In the genomic region with DNA sequence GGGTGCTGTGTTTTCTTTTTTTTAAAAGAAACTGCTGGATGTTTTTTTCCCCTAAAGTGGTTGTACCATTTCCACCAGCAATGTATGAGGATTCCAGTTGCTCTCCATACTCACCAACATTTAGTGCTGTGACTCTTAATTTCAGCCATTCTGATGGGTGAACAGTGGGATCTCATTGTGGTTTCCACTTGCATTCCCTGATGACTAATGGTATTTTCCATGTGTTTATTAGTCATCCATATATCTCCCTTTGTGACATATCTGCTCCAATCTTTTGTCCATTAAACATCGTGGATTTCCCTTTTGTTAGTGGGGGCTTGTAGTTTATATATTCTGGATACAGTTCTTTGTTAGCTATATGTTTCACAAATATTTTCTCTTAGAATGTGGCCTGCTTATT, we compare ENCODE assay signal across 17 cellular contexts.
A peak's percentile ranks its signal among the peaks of the same experiment; 100 is the strongest.
DNase-seq lines count a peak whose midpoint lies in the region; ATAC-seq and TF ChIP-seq lines count a peak whose summit lies in the region.
"Had no signal": no experiment of that assay in that cellular context is flagged by ENCODE, and none has a peak within 500 bp of the region (broad histone marks: within the 10 kb centered on the region; RNA-seq: fewer than 3 reads in every experiment).

No MANE protein-coding gene starts in this region.

- H3K79me2 ChIP-seq in OCI-LY7 (ENCODE audit: insufficient read depth, low read depth, low read length) = no peaks in the 10 kb centered on the region

- in situ Hi-C loops in ACHN (cut with HindIII; ENCODE audit: low pct_ligation_motif_present, low pct_unique_long_range_greater_than_20kb, low sequenced_read_pairs) (no loop called here), astrocyte of the cerebellum (cut with HindIII; ENCODE audit: low sequenced_read_pairs) (no loop called here)

- no peak overlapping the region for H3K27ac Mint-ChIP-seq in effector memory CD8-positive, alpha-beta T cell
- H3K27ac Mint-ChIP-seq: activated CD8-positive, alpha-beta memory T cell treated with anti-CD3 and anti-CD28 coated beads, Interleukin-2, amount 10 ng/mL, durations not matched to agents 7 days and 5 days; activated naive CD4-positive, alpha-beta T cell treated with anti-CD3 and anti-CD28 coated beads, Interleukin-2, amount 10 ng/mL, durations not matched to agents 7 days and 5 days; mesothelial cell of epicardium had no signal

- H3K9me3 ChIP-seq in OCI-LY7 (ENCODE audit: low read length) = no peaks in the 10 kb centered on the region; the same call in 1 of the 2 replicates
- H3K9me3 ChIP-seq: pancreas had no signal

- H3K36me3 Mint-ChIP-seq in effector memory CD8-positive, alpha-beta T cell (ENCODE audit: insufficient read depth) = peaks cover under 1% of the 10 kb centered on the region
- H3K36me3 Mint-ChIP-seq: activated CD8-positive, alpha-beta memory T cell treated with anti-CD3 and anti-CD28 coated beads, Interleukin-2, amount 10 ng/mL, durations not matched to agents 7 days and 5 days; activated naive CD4-positive, alpha-beta T cell treated with anti-CD3 and anti-CD28 coated beads, Interleukin-2, amount 10 ng/mL, durations not matched to agents 7 days and 5 days; mesothelial cell of epicardium had no signal

- H3K36me3 ChIP-seq in OCI-LY7 (ENCODE audit: insufficient read depth, low read length) = no peaks in the 10 kb centered on the region
- H3K36me3 ChIP-seq: pancreas had no signal

- intact Hi-C loops in OCI-LY7 (cut with micrococcal nuclease; ENCODE audit: unreplicated experiment) = no loop called here

- no peak overlapping the region for H2AFZ ChIP-seq in OCI-LY7 (ENCODE audit: low read length)

- BruUV-seq in OCI-LY7 (replicated peaks; lab: Mats Ljungman, UMichigan) = no TSS peak

- H3K4me3 Mint-ChIP-seq in effector memory CD8-positive, alpha-beta T cell = no peak overlapping the region
- H3K4me3 Mint-ChIP-seq: activated CD8-positive, alpha-beta memory T cell treated with anti-CD3 and anti-CD28 coated beads, Interleukin-2, amount 10 ng/mL, durations not matched to agents 7 days and 5 days; activated naive CD4-positive, alpha-beta T cell treated with anti-CD3 and anti-CD28 coated beads, Interleukin-2, amount 10 ng/mL, durations not matched to agents 7 days and 5 days; mesothelial cell of epicardium had no signal

- no peaks in the 10 kb centered on the region for H4K20me1 ChIP-seq in OCI-LY7 (ENCODE audit: insufficient read depth, low read length)

- no peaks in the 10 kb centered on the region for H3K4me1 ChIP-seq in OCI-LY7 (ENCODE audit: insufficient read depth, low read length, poor library complexity, severe bottlenecking)
- H3K4me1 ChIP-seq: pancreas had no signal

- DNase-seq in ACHN = peak; percentile 54
- DNase-seq in HFF-Myc (ENCODE audit: extremely low read depth, low read depth) = peak; percentile 71
- peak; percentile 54 for DNase-seq in astrocyte of the cerebellum (ENCODE audit: low read depth)
- peak; percentile 90 for DNase-seq in foreskin melanocyte
- DNase-seq in effector memory CD8-positive, alpha-beta T cell = no peak
- no peak for DNase-seq in activated CD4-positive, CD25-positive, alpha-beta regulatory T cell treated with anti-CD3 and anti-CD28 coated beads, Interleukin-2, amount 50 U/mL, for 72 hours
- DNase-seq in OCI-LY7 (ENCODE audit: low spot score) = no peak
- DNase-seq: activated CD8-positive, alpha-beta memory T cell treated with anti-CD3 and anti-CD28 coated beads, Interleukin-2, amount 10 ng/mL, durations not matched to agents 7 days and 5 days; activated naive CD4-positive, alpha-beta T cell treated with anti-CD3 and anti-CD28 coated beads, Interleukin-2, amount 10 ng/mL, durations not matched to agents 7 days and 5 days; DND-41; Kasumi-1; NCI-H2081; pancreas had no signal

- POLR2A ChIA-PET in OCI-LY7 (lab: Charles Lee) = no interaction called here

- peaks cover 18 to 60% of the 10 kb centered on the region in 2 donors for H3K27me3 Mint-ChIP-seq in effector memory CD8-positive, alpha-beta T cell

- no peaks in the 10 kb centered on the region for H3K9me3 Mint-ChIP-seq in effector memory CD8-positive, alpha-beta T cell
- H3K9me3 Mint-ChIP-seq: activated naive CD4-positive, alpha-beta T cell treated with anti-CD3 and anti-CD28 coated beads, Interleukin-2, amount 10 ng/mL, durations not matched to agents 7 days and 5 days had no signal

- H3K4me1 Mint-ChIP-seq in effector memory CD8-positive, alpha-beta T cell (ENCODE audit: low read depth in 2 of 2) = no peaks in the 10 kb centered on the region
- H3K4me1 Mint-ChIP-seq: activated naive CD4-positive, alpha-beta T cell treated with anti-CD3 and anti-CD28 coated beads, Interleukin-2, amount 10 ng/mL, durations not matched to agents 7 days and 5 days; mesothelial cell of epicardium had no signal

- no peak for ATAC-seq in effector memory CD8-positive, alpha-beta T cell (replicated peaks)
- ATAC-seq in activated CD4-positive, CD25-positive, alpha-beta regulatory T cell treated with anti-CD3 and anti-CD28 coated beads, Interleukin-2, amount 50 U/mL, for 24 hours = no peak
- ATAC-seq: activated CD8-positive, alpha-beta memory T cell treated with anti-CD3 and anti-CD28 coated beads, Interleukin-2, amount 10 ng/mL, durations not matched to agents 7 days and 5 days; pancreas had no signal

- TF ChIP-seq CTCF in HFF-Myc (IDR thresholded peaks at IDR 0.05; ENCODE audit: low read depth, low read length, missing control alignments) (no peak), astrocyte of the cerebellum (IDR thresholded peaks at IDR 0.05; ENCODE audit: low read depth, low read length, missing control alignments) (no peak), OCI-LY7 (conservative IDR thresholded peaks at IDR 0.05; ENCODE audit: low read length) (no peak)

- H3K27ac ChIP-seq in OCI-LY7 (ENCODE audit: low read depth, low read length, poor library complexity, severe bottlenecking) = no peak overlapping the region
- H3K27ac ChIP-seq: pancreas, SK-N-MC, VCaP had no signal

- no peaks in the 10 kb centered on the region for H3K9me2 ChIP-seq in OCI-LY7 (ENCODE audit: insufficient read depth, low read length)

- H3K4me2 ChIP-seq in OCI-LY7 (ENCODE audit: low read length) = no peak overlapping the region

- H3K4me3 ChIP-seq in HFF-Myc (replicated peaks; ENCODE audit: low read depth, low read length) (no peak overlapping the region), astrocyte of the cerebellum (ENCODE audit: low read depth, low read length) (no peak overlapping the region), OCI-LY7 (ENCODE audit: low read depth, low read length, poor library complexity, severe bottlenecking) (no peak overlapping the region)
- H3K4me3 ChIP-seq: pancreas, SK-N-MC had no signal

- CTCF ChIA-PET in OCI-LY7 (lab: Charles Lee; ENCODE audit: unreplicated experiment) = no interaction called here

Comparison
In these comparisons a context has a peak if more than half of its experiments do, and no peak if none do; other contexts are left out.
1. DNase-seq: peak in ACHN (single experiment), HFF-Myc (single experiment), astrocyte of the cerebellum (single experiment) and foreskin melanocyte (single experiment); none in effector memory CD8-positive, alpha-beta T cell (0 of 3), activated CD4-positive, CD25-positive, alpha-beta regulatory T cell treated with anti-CD3 and anti-CD28 coated beads, Interleukin-2, amount 50 U/mL, for 72 hours (single experiment) and OCI-LY7 (single experiment).